Comparison of ENCODE assay signal across 19 cellular contexts in the genomic region with DNA sequence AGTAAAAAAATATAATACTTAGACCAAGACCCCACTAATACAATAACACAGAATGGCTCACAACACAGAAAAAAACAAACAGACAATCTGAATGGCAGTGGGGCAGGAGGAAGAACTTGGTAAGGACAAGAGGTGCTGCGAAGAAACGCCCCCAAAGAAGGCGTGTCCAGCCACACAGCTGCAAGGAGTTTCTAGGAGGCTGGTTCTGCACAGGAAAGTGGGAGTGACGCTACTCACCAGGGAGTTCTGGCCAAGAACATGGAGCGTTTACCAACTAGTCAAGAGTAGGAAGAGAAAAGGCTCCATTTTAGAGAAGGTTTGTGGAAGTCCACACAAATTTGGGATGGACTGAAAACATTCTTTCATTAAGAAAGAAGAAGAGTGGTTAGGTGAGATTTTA.
DNase-seq lines count a peak whose midpoint lies in the region; ATAC-seq, FAIRE-seq and TF ChIP-seq lines count a peak whose summit lies in the region.
"Had no signal": no experiment of that assay in that cellular context is flagged by ENCODE, and none has a peak within 500 bp of the region (broad histone marks: within the 10 kb centered on the region; RNA-seq: fewer than 3 reads in every experiment).

No MANE protein-coding gene starts in this region.

- no peak overlapping the region for H3K27ac ChIP-seq in GM12878 (ENCODE audit: control insufficient read depth, insufficient read depth)
- H3K27ac ChIP-seq: breast epithelium, psoas muscle, suprapubic skin had no signal

- no peak for TF ChIP-seq CTCF in GM12878 (IDR thresholded peaks at IDR 0.05 in 2 of 3, conservative IDR thresholded peaks at IDR 0.05 in 1 of 3; ENCODE audit: control insufficient read depth in 2 of 3, extremely low read depth in 1 of 3, insufficient read depth in 1 of 3, low read depth in 3 of 3, low read length in 3 of 3)

- SMC1A ChIA-PET in GM12878 (lab: Charles Lee; ENCODE audit: uncharacterized antibody, unreplicated experiment), result no interaction called here

- 62% methylated on average over 5 of the region's 5 CpGs for WGBS in GM12878 (ENCODE audit: insufficient coverage, insufficient replicate concordance, low lambda C conversion rate, missing lambda C conversion rate)

- no peak for TF ChIP-seq RAD21 in GM12878 (IDR thresholded peaks at IDR 0.05; ENCODE audit: insufficient read depth, low read depth, low read length)

- H3K36me3 ChIP-seq in GM12878 (ENCODE audit: control insufficient read depth in 2 of 2, insufficient read depth in 2 of 2, low read length in 1 of 2), result no peaks in the 10 kb centered on the region
- H3K36me3 ChIP-seq: breast epithelium had no signal

- TF ChIP-seq EP300 in GM12878 (IDR thresholded peaks at IDR 0.05; ENCODE audit: borderline replicate concordance in 1 of 2, control insufficient read depth in 1 of 2, low read depth in 2 of 2, low read length in 2 of 2), result no peak

- no peak for FAIRE-seq in GM12878 (lab: Jason Lieb, UNC)
- FAIRE-seq: D721Med, islet of Langerhans had no signal

- H3K9ac ChIP-seq in GM12878 (ENCODE audit: control insufficient read depth, insufficient read depth, low read length), result no peak overlapping the region

- no peaks in the 10 kb centered on the region for H3K27me3 ChIP-seq in GM12878 (replicated peaks in 1 of 2; ENCODE audit: control insufficient read depth in 2 of 2, insufficient read depth in 2 of 2, low read length in 1 of 2)
- H3K27me3 ChIP-seq: breast epithelium, dorsolateral prefrontal cortex, suprapubic skin had no signal

- in situ Hi-C loops in KBM-7 (cut with MboI; ENCODE audit: low pct_unique_long_range_greater_than_20kb, low sequenced_read_pairs), result no loop called here
- in situ Hi-C loops in GM12878 (cut with MboI), result loop anchor here (10.0 kb wide), 1 partner anchor 403 kb away; no protein-coding TSS in a partner anchor

- CTCF ChIA-PET in GM12878 (lab: Yijun Ruan, JAX), result interaction anchor here (1.3 kb wide), 1 partner anchor 174 kb away, joined by 4 read pairs; no protein-coding TSS in a partner anchor

- RAD21 ChIA-PET in GM12878 (lab: Charles Lee; ENCODE audit: unreplicated experiment), result no interaction called here

- peak; percentile 75 for DNase-seq in ELF-1 (ENCODE audit: low read depth, low spot score)
- DNase-seq in KBM-7, result peak; percentile 75
- DNase-seq in GM12878 (ENCODE audit: low read depth, low spot score), result no peak
- peak; percentile 76 for DNase-seq in islet precursor cell
- no peak for DNase-seq in cerebellum (ENCODE audit: low spot score)
- DNase-seq: activated CD8-positive, alpha-beta T cell treated with anti-CD3 and anti-CD28 coated beads, Interleukin-2, amount 10 ng/mL, durations not matched to agents 7 days and 5 days; dorsolateral prefrontal cortex; GDM1; glutamatergic neuron; NCI-H1930; NCI-H510A treated with DMSO at 0.1 percent for 48 hours; psoas muscle had no signal

- no peaks in the 10 kb centered on the region for H4K20me1 ChIP-seq in GM12878 (ENCODE audit: control insufficient read depth, insufficient read depth)

- ATAC-seq in GM12878 (0 out of 3 replicates have a peak, but pooled peaks have one; percentile 23), GM18520 (IDR thresholded peaks at IDR 0.05; ENCODE audit: unreplicated experiment) (no peak), HG02973 (IDR thresholded peaks at IDR 0.05; ENCODE audit: unreplicated experiment) (no peak)
- ATAC-seq: activated CD8-positive, alpha-beta T cell treated with anti-CD3 and anti-CD28 coated beads, Interleukin-2, amount 10 ng/mL, durations not matched to agents 7 days and 5 days; esophagus mucosa; psoas muscle had no signal

- no peaks in the 10 kb centered on the region for H3K79me2 ChIP-seq in GM12878 (ENCODE audit: control insufficient read depth, insufficient read depth, low read length)

- no peak overlapping the region for H3K4me2 ChIP-seq in GM12878 (ENCODE audit: control insufficient read depth, insufficient read depth)

- no TSS peak for BruUV-seq in GM12878 (replicated peaks; lab: Mats Ljungman, UMichigan)

- intact Hi-C loops in GM12878 (cut with micrococcal nuclease; ENCODE audit: unreplicated experiment), result loop anchor here (10.0 kb wide), 1 partner anchor 133 kb away; no protein-coding TSS in a partner anchor

- POLR2A ChIA-PET in GM12878 (lab: Charles Lee), result no interaction called here

- H2AFZ ChIP-seq in GM12878 (ENCODE audit: control insufficient read depth, low read depth, low read length), result no peak overlapping the region

- no peaks in the 10 kb centered on the region for H3K4me1 ChIP-seq in GM12878 (ENCODE audit: control insufficient read depth, insufficient read depth, low read length)
- H3K4me1 ChIP-seq: breast epithelium, psoas muscle, suprapubic skin had no signal

- TF ChIP-seq POLR2A in GM12878 (IDR thresholded peaks at IDR 0.05; ENCODE audit: low read depth, low read length), result no peak

- H3K4me3 ChIP-seq in GM12878, result no peak overlapping the region
- H3K4me3 ChIP-seq: breast epithelium, dorsolateral prefrontal cortex, psoas muscle, suprapubic skin had no signal

- H3K9me3 ChIP-seq in GM12878 (replicated peaks; ENCODE audit: control insufficient read depth, insufficient read depth, low read length), result no peaks in the 10 kb centered on the region
- H3K9me3 ChIP-seq: breast epithelium, psoas muscle, suprapubic skin had no signal

TF ChIP-seq in GM12878, 131 proteins besides CTCF, POLR2A, EP300 and RAD21 (continues in another document):
- TF ChIP-seq ZNF622 (IDR thresholded peaks at IDR 0.05), result no peak
- TF ChIP-seq, protein P1, sequence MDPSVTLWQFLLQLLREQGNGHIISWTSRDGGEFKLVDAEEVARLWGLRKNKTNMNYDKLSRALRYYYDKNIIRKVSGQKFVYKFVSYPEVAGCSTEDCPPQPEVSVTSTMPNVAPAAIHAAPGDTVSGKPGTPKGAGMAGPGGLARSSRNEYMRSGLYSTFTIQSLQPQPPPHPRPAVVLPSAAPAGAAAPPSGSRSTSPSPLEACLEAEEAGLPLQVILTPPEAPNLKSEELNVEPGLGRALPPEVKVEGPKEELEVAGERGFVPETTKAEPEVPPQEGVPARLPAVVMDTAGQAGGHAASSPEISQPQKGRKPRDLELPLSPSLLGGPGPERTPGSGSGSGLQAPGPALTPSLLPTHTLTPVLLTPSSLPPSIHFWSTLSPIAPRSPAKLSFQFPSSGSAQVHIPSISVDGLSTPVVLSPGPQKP (IDR thresholded peaks at IDR 0.05; ENCODE audit: low read depth, low read length), result no peak
- TF ChIP-seq, protein P2, sequence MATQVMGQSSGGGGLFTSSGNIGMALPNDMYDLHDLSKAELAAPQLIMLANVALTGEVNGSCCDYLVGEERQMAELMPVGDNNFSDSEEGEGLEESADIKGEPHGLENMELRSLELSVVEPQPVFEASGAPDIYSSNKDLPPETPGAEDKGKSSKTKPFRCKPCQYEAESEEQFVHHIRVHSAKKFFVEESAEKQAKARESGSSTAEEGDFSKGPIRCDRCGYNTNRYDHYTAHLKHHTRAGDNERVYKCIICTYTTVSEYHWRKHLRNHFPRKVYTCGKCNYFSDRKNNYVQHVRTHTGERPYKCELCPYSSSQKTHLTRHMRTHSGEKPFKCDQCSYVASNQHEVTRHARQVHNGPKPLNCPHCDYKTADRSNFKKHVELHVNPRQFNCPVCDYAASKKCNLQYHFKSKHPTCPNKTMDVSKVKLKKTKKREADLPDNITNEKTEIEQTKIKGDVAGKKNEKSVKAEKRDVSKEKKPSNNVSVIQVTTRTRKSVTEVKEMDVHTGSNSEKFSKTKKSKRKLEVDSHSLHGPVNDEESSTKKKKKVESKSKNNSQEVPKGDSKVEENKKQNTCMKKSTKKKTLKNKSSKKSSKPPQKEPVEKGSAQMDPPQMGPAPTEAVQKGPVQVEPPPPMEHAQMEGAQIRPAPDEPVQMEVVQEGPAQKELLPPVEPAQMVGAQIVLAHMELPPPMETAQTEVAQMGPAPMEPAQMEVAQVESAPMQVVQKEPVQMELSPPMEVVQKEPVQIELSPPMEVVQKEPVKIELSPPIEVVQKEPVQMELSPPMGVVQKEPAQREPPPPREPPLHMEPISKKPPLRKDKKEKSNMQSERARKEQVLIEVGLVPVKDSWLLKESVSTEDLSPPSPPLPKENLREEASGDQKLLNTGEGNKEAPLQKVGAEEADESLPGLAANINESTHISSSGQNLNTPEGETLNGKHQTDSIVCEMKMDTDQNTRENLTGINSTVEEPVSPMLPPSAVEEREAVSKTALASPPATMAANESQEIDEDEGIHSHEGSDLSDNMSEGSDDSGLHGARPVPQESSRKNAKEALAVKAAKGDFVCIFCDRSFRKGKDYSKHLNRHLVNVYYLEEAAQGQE (IDR thresholded peaks at IDR 0.05; ENCODE audit: low read depth, low read length), result no peak
- TF ChIP-seq, protein P3, sequence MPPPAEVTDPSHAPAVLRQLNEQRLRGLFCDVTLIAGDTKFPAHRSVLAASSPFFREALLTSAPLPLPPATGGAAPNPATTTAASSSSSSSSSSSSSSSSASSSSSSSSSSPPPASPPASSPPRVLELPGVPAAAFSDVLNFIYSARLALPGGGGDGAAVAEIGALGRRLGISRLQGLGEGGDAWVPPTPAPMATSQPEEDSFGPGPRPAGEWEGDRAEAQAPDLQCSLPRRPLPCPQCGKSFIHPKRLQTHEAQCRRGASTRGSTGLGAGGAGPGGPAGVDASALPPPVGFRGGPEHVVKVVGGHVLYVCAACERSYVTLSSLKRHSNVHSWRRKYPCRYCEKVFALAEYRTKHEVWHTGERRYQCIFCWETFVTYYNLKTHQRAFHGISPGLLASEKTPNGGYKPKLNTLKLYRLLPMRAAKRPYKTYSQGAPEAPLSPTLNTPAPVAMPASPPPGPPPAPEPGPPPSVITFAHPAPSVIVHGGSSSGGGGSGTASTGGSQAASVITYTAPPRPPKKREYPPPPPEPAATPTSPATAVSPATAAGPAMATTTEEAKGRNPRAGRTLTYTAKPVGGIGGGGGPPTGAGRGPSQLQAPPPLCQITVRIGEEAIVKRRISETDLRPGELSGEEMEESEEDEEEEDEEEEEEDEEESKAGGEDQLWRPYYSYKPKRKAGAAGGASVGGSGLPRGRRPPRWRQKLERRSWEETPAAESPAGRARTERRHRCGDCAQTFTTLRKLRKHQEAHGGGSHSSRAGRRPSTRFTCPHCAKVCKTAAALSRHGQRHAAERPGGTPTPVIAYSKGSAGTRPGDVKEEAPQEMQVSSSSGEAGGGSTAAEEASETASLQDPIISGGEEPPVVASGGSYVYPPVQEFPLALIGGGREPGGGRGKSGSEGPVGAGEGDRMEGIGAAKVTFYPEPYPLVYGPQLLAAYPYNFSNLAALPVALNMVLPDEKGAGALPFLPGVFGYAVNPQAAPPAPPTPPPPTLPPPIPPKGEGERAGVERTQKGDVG (CRISPR knock-in tag; IDR thresholded peaks at IDR 0.05), result no peak

Comparison
In these comparisons a context has a peak if more than half of its experiments do, and no peak if none do; other contexts are left out.
1. DNase-seq: peak in ELF-1 (single experiment), KBM-7 (single experiment) and islet precursor cell (single experiment); none in GM12878 (single experiment) and cerebellum (single experiment).